13 cellular contexts compared by ENCODE assay signal in the genomic region with DNA sequence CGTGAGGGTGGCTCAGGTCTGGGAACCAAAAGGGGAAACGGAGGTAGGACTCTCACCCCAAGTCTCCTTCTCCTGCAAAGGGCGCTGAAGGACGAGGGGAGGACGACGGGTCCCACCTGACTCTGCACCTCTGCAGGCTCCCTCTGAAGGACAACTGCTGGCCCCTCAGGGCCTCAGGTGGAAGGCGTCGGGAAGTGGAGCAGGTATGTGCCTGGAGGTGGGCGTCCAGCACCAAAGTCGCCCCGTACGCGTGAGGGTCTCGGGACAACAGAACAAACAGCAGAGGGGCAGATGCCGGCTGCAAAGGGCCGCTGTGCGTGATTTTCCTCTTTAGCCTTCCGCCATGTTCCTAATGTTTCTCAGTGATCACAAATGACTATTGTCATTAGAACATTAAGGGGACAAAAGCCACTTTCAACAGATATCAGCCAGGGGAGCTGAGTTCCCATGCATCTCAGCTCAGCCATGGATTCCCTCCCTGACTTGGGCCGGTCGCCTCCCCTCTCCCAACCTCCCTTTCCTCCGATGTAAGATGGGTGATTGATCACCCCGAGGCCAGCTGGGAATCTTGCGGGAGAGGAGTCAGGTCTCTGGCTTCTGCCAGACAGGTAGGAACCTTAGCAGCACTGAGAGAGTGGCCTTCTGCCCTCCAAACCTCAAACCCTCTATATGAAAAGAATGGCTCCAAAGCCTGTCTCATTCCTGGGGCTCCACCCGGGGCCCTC. TPM values are rescaled to one million over a fixed set of nuclear protein-coding genes. Genes with fewer than 3 reads are reported as not detected.
"Had no signal": no experiment of that assay in that cellular context is flagged by ENCODE, and none has a peak within 500 bp of the region (broad histone marks: within the 10 kb centered on the region; RNA-seq: fewer than 3 reads in every experiment).

No MANE protein-coding gene starts in this region.

- H3K9me3 ChIP-seq: SK-N-SH, tibial artery had no signal

- H3K27ac ChIP-seq: hepatocyte, tibial artery had no signal

- H3K4me2 ChIP-seq: hepatocyte, SK-N-SH had no signal

- DNase-seq: activated CD4-positive, alpha-beta T cell treated with anti-CD3 and anti-CD28 coated beads, Interleukin-2, amount 10 ng/mL, durations not matched to agents 7 days and 5 days; activated CD4-positive, CD25-positive, alpha-beta regulatory T cell; kidney glomerular epithelial cell; natural killer cell; SK-N-SH; stimulated activated CD4-positive, alpha-beta T cell treated with anti-CD3 and anti-CD28 coated beads, Interleukin-4, amount 100 ng/mL, for 24 hours; tibial artery had no signal

- H2AFZ ChIP-seq: hepatocyte had no signal

- H3K4me3 ChIP-seq: hepatocyte, lung had no signal

- H3K9ac ChIP-seq: SK-N-SH had no signal

- ATAC-seq: activated naive CD8-positive, alpha-beta T cell treated with anti-CD3 and anti-CD28 coated beads, Interleukin-2, amount 50 U/mL, for 24 hours had no signal

RNA-seq across cellular contexts. Expression of gene SLC16A8, which starts 0.8 kb away (rescaled TPM):
- total RNA-seq: activated CD4-positive, alpha-beta T cell treated with anti-CD3 and anti-CD28 coated beads, Interleukin-2, amount 10 ng/mL, durations not matched to agents 7 days and 5 days; cardiac septum; hepatocyte; mononuclear cell; T-helper 1 cell treated with Interleukin-12 subunit alpha and Interleukin-12 subunit beta and Interleukin-4 antibody, amounts not matched to agents 30 ng/mL and 1 ng/mL, for 36 hours had no signal
- polyA plus RNA-seq: SK-N-SH had no signal
